In genomic region chr6:166253277-166254229, GRCh38 we compare ENCODE assay signal across 1 cellular context.
TF ChIP-seq lines count a peak whose summit lies in the region.

No MANE protein-coding gene starts in this region.

TF ChIP-seq in HEK293, 187 proteins besides CTCF, POLR2A, EP300 and RAD21 (continued from another document):
- TF ChIP-seq ZNF518A (tag by site-specific recombination; conservative IDR thresholded peaks at IDR 0.05; ENCODE audit: low read depth), result no peak
- no peak for TF ChIP-seq KLF9 (tag by site-specific recombination; IDR thresholded peaks at IDR 0.05; ENCODE audit: low read depth)
- TF ChIP-seq ZNF776 (tag by site-specific recombination; IDR thresholded peaks at IDR 0.05; ENCODE audit: borderline replicate concordance), result no peak
- TF ChIP-seq ZBTB21 (tag by site-specific recombination; IDR thresholded peaks at IDR 0.05), result no peak
- no peak for TF ChIP-seq KLF16 (tag by site-specific recombination; IDR thresholded peaks at IDR 0.05)
- no peak for TF ChIP-seq ZNF354C (tag by site-specific recombination; IDR thresholded peaks at IDR 0.05; ENCODE audit: borderline replicate concordance, low read depth)
- no peak for TF ChIP-seq ZSCAN4 (tag by site-specific recombination; IDR thresholded peaks at IDR 0.05)
- no peak for TF ChIP-seq ZBTB7A (tag by site-specific recombination; IDR thresholded peaks at IDR 0.05; ENCODE audit: low read depth)
- no peak for TF ChIP-seq ZNF24 (tag by site-specific recombination; IDR thresholded peaks at IDR 0.05)
- TF ChIP-seq ZNF571 (tag by site-specific recombination; IDR thresholded peaks at IDR 0.05), result no peak
- TF ChIP-seq ZBTB20 (tag by site-specific recombination; IDR thresholded peaks at IDR 0.05), result no peak
